ENCODE assay signal across 9 cellular contexts in genomic region chr19:3516675-3517207, GRCh38. TPM values are rescaled to one million over a fixed set of nuclear protein-coding genes. Genes with fewer than 3 reads are reported as not detected.
A peak's percentile ranks its signal among the peaks of the same experiment; 100 is the strongest.
DNase-seq lines count a peak whose midpoint lies in the region; ATAC-seq and TF ChIP-seq lines count a peak whose summit lies in the region.
"Had no signal": no experiment of that assay in that cellular context is flagged by ENCODE, and none has a peak within 500 bp of the region (broad histone marks: within the 10 kb centered on the region; RNA-seq: fewer than 3 reads in every experiment).

No MANE protein-coding gene starts in this region.

- H3K9ac ChIP-seq in Karpas-422 (ENCODE audit: low read length): no peak overlapping the region

- no peak for TF ChIP-seq CTCF in RWPE1 (conservative IDR thresholded peaks at IDR 0.05; ENCODE audit: low read depth)
- no peak for TF ChIP-seq CTCF in right lobe of liver (IDR thresholded peaks at IDR 0.05)

- 0 out of 2 replicates have a peak overlapping the region, but pooled peaks have one; percentile 15 for H3K4me3 ChIP-seq in Karpas-422 (ENCODE audit: low read length)
- H3K4me3 ChIP-seq in right lobe of liver: no peak overlapping the region
- H3K4me3 ChIP-seq: upper lobe of left lung had no signal

- H3K27ac ChIP-seq in Karpas-422 (ENCODE audit: low read length) (peak overlapping the region; percentile 54), RWPE1 (peak overlapping the region; percentile 37), right lobe of liver (peak overlapping the region; percentile 30 to 83 (median 65))
- H3K27ac ChIP-seq: upper lobe of left lung had no signal

- WGBS in right lobe of liver (ENCODE audit: insufficient coverage, low coverage, low lambda C conversion rate, missing lambda C conversion rate): 23% methylated on average over 5 of the region's 15 CpGs

- H3K9me3 ChIP-seq in Karpas-422 (ENCODE audit: low read length) (no peaks in the 10 kb centered on the region), right lobe of liver (no peaks in the 10 kb centered on the region)
- H3K9me3 ChIP-seq: upper lobe of left lung had no signal

- peak overlapping the region; percentile 20 for H3K4me2 ChIP-seq in Karpas-422 (ENCODE audit: low read depth, low read length, poor library complexity, severe bottlenecking)

- intact Hi-C loops in right lobe of liver (cut with DNase I): no loop called here

- peak; percentile 79 to 87 (median 82) for ATAC-seq in right lobe of liver
- ATAC-seq in GM18867 (IDR thresholded peaks at IDR 0.05; ENCODE audit: unreplicated experiment): no peak
- ATAC-seq in HG03520 (IDR thresholded peaks at IDR 0.05; ENCODE audit: unreplicated experiment): no peak
- ATAC-seq in GM18505 (IDR thresholded peaks at IDR 0.05; ENCODE audit: unreplicated experiment): no peak

- TF ChIP-seq POLR2A in right lobe of liver (IDR thresholded peaks at IDR 0.05) (no peak), GM18505 (IDR thresholded peaks at IDR 0.05; ENCODE audit: borderline replicate concordance, extremely low read depth, insufficient read depth, insufficient read length) (no peak)

- H3K9me2 ChIP-seq in Karpas-422 (replicated peaks; ENCODE audit: insufficient read depth, low read length): no peaks in the 10 kb centered on the region

- POLR2A ChIA-PET in RWPE1 (lab: Yijun Ruan, JAX; ENCODE audit: low non-redundant PET): no interaction called here

- H3K4me1 ChIP-seq in Karpas-422 (ENCODE audit: low read length) (peaks cover 36% of the 10 kb centered on the region), right lobe of liver (peaks cover 0 to 44% (median 20%) of the 10 kb centered on the region in 4 donors)

- CTCF ChIA-PET in RWPE1 (lab: Yijun Ruan, JAX): no interaction called here

- H3K36me3 ChIP-seq in Karpas-422 (ENCODE audit: insufficient read depth, low read length) (no peaks in the 10 kb centered on the region), right lobe of liver (peaks cover 0 to 8% (median 0%) of the 10 kb centered on the region in 4 donors)

- H3K27me3 ChIP-seq in Karpas-422 (ENCODE audit: low read length) (no peaks in the 10 kb centered on the region), right lobe of liver (no peaks in the 10 kb centered on the region)
- H3K27me3 ChIP-seq: upper lobe of left lung had no signal

- peaks cover 93% of the 10 kb centered on the region for H3K79me2 ChIP-seq in Karpas-422 (ENCODE audit: low read length)

- H2AFZ ChIP-seq in Karpas-422 (ENCODE audit: low read length): no peak overlapping the region

- peaks cover 23% of the 10 kb centered on the region for H4K20me1 ChIP-seq in Karpas-422 (ENCODE audit: insufficient read depth, low read depth, low read length)

- peak; percentile 92 for DNase-seq in COR-L47 (lab: John Stamatoyannopoulos, UW)
- peak; percentile 86 for DNase-seq in Karpas-422
- DNase-seq in RWPE1 (ENCODE audit: low spot score): no peak
- peak; percentile 73 to 91 (median 89) for DNase-seq in right lobe of liver
- DNase-seq in 8988T: no peak

RNA-seq across cellular contexts. Expression of gene FZR1, which starts 10.6 kb away (rescaled TPM):
- total RNA-seq in Karpas-422 (2014; rRNA removed; shearing (Covaris generic); ENCODE audit: low replicate concordance): 22.8 and 41.6 TPM in 2 replicates
- total RNA-seq in right lobe of liver: 10 to 100 TPM; 18.7 to 34.1 (median 23.8) TPM

RNA-seq across cellular contexts. Expression of gene DOHH, which starts 16.3 kb away (rescaled TPM):
- 0.89 and 10.4 TPM in 2 replicates for total RNA-seq in Karpas-422 (2014; rRNA removed; shearing (Covaris generic); ENCODE audit: low replicate concordance)
- total RNA-seq in right lobe of liver: 10 to 100 TPM in 1 of 6 experiments, 1 to 10 TPM in 5; 3.7 to 16.7 (median 4.9) TPM

RNA-seq across cellular contexts. Expression of gene TEKTIP1, which starts 22.2 kb away (rescaled TPM):
- total RNA-seq in Karpas-422 (2014; rRNA removed; shearing (Covaris generic); ENCODE audit: low replicate concordance): 0.29 TPM in 1 of 2 replicates, not detected in the other
- 1 to 10 TPM in 3 of 6 experiments, not detected in 3; 1.1 to 1.6 (median 1.3) TPM for total RNA-seq in right lobe of liver

RNA-seq across cellular contexts. Expression of gene SMIM44, which starts 33.5 kb away (rescaled TPM):
- not detected in 2 replicates for total RNA-seq in Karpas-422 (2014; rRNA removed; shearing (Covaris generic); ENCODE audit: low replicate concordance)
- total RNA-seq in right lobe of liver: not detected
- total RNA-seq: upper lobe of left lung had no signal

RNA-seq across cellular contexts. Expression of gene SMIM24, which starts 36.4 kb away (rescaled TPM):
- 0.89 and 1.2 TPM in 2 replicates for total RNA-seq in Karpas-422 (2014; rRNA removed; shearing (Covaris generic); ENCODE audit: low replicate concordance)
- total RNA-seq in right lobe of liver: 10 to 100 TPM in 1 of 6 experiments, 1 to 10 TPM in 4, not detected in 1; 2.1 to 38.1 (median 6.6) TPM

Comparison
In these comparisons a context has a peak if more than half of its experiments do, and no peak if none do; other contexts are left out.
1. DNase-seq: peak in COR-L47 (single experiment), Karpas-422 (single experiment) and right lobe of liver (3 of 3); none in RWPE1 (single experiment) and 8988T (single experiment).
2. ATAC-seq: peak in right lobe of liver (4 of 4); none in GM18867 (single experiment), HG03520 (single experiment) and GM18505 (single experiment).
3. Peak in every context shown above with its lines, with median percentiles within 50 percentile points of each other: H3K27ac ChIP-seq.